22 cellular contexts compared by ENCODE assay signal in the genomic region with DNA sequence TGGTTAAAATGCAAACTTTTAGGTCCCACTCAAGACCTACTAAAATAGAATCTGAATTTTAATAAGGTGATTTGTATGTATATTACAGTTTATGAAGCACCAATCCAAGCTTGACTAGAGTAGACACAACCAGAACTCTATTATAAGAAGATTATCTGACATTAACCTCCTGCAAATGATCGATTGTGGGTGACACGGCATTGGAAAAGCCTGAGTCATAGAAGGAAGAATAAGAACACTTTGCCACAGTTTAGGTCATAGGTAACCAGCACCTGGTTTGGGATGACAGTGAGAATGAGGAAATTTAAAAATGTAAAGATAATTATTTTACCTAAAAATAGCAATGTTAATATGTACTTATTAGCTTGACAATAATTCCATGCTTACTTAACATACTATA. TPM values are rescaled to one million over a fixed set of nuclear protein-coding genes. Genes with fewer than 3 reads are reported as not detected.
"Had no signal": no experiment of that assay in that cellular context is flagged by ENCODE, and none has a peak within 500 bp of the region (broad histone marks: within the 10 kb centered on the region; RNA-seq: fewer than 3 reads in every experiment).

No MANE protein-coding gene starts in this region.

- H3K4me3 ChIP-seq: gastrocnemius medialis, left ventricle myocardium inferior, lung, psoas muscle, right lobe of liver, suprapubic skin, thyroid gland, vagina had no signal

- H3K36me3 Mint-ChIP-seq: naive thymus-derived CD8-positive, alpha-beta T cell; stimulated activated effector memory CD8-positive, alpha-beta T cell treated with anti-CD3 and anti-CD28 coated beads, Interleukin-12 subunit alpha, Interleukin-12 subunit beta, amount 100 ng/mL, for 72 hours had no signal

- H3K27ac ChIP-seq: gastrocnemius medialis, left ventricle myocardium inferior, neutrophil, psoas muscle, right lobe of liver, suprapubic skin, thyroid gland, vagina had no signal

- DNase-seq: effector CD4-positive, alpha-beta T cell; endodermal cell; gastrocnemius medialis; islet precursor cell; left cardiac atrium; left ventricle myocardium inferior; mesendoderm; naive thymus-derived CD8-positive, alpha-beta T cell; psoas muscle; retina; right lobe of liver; stimulated activated CD4-positive, alpha-beta T cell treated with anti-CD3 and anti-CD28 coated beads, Interleukin-4, amount 100 ng/mL, for 1 hour; stimulated activated CD8-positive, alpha-beta memory T cell treated with anti-CD3 and anti-CD28 coated beads, Interleukin-4, amount 100 ng/mL, for 48 hours; stimulated activated naive CD8-positive, alpha-beta T cell treated with anti-CD3 and anti-CD28 coated beads, Interleukin-15, Interleukin-2, amounts not matched to agents 100 U/mL and 50 U/mL, for 24 hours; thyroid gland had no signal

- H3K9me3 ChIP-seq: gastrocnemius medialis, left ventricle myocardium inferior, neutrophil, psoas muscle, right lobe of liver, suprapubic skin, thyroid gland, vagina had no signal

- ATAC-seq: esophagus mucosa; gastrocnemius medialis; left cardiac atrium; naive thymus-derived CD8-positive, alpha-beta T cell; psoas muscle; stimulated activated effector memory CD8-positive, alpha-beta T cell treated with anti-CD3 and anti-CD28 coated beads, Interleukin-12 subunit alpha, Interleukin-12 subunit beta, amount 100 ng/mL, for 72 hours; stimulated activated naive CD8-positive, alpha-beta T cell treated with anti-CD3 and anti-CD28 coated beads, Interleukin-15, Interleukin-2, amounts not matched to agents 100 U/mL and 50 U/mL, for 24 hours had no signal

- H3K27me3 ChIP-seq: gastrocnemius medialis, neutrophil, right lobe of liver, suprapubic skin, thyroid gland, vagina had no signal

- H3K9me3 Mint-ChIP-seq: endodermal cell had no signal

- H3K27ac Mint-ChIP-seq: endodermal cell; naive thymus-derived CD8-positive, alpha-beta T cell; stimulated activated effector memory CD8-positive, alpha-beta T cell treated with anti-CD3 and anti-CD28 coated beads, Interleukin-12 subunit alpha, Interleukin-12 subunit beta, amount 100 ng/mL, for 72 hours; type B pancreatic cell had no signal

- H3K27me3 Mint-ChIP-seq: type B pancreatic cell had no signal

- H3K4me3 Mint-ChIP-seq: endodermal cell; naive thymus-derived CD8-positive, alpha-beta T cell; stimulated activated effector memory CD8-positive, alpha-beta T cell treated with anti-CD3 and anti-CD28 coated beads, Interleukin-12 subunit alpha, Interleukin-12 subunit beta, amount 100 ng/mL, for 72 hours; type B pancreatic cell had no signal

- H3K36me3 ChIP-seq: gastrocnemius medialis, left ventricle myocardium inferior, neutrophil, right lobe of liver, suprapubic skin, thyroid gland, vagina had no signal

- H3K4me1 Mint-ChIP-seq: stimulated activated effector memory CD8-positive, alpha-beta T cell treated with anti-CD3 and anti-CD28 coated beads, Interleukin-12 subunit alpha, Interleukin-12 subunit beta, amount 100 ng/mL, for 72 hours had no signal

RNA-seq across cellular contexts. Expression of a gene that starts 15.2 kb away (rescaled TPM):
- total RNA-seq: naive thymus-derived CD8-positive, alpha-beta T cell had no signal
- polyA plus RNA-seq: naive thymus-derived CD8-positive, alpha-beta T cell had no signal
